ENCODE assay signal across 1 cellular context in the genomic region with DNA sequence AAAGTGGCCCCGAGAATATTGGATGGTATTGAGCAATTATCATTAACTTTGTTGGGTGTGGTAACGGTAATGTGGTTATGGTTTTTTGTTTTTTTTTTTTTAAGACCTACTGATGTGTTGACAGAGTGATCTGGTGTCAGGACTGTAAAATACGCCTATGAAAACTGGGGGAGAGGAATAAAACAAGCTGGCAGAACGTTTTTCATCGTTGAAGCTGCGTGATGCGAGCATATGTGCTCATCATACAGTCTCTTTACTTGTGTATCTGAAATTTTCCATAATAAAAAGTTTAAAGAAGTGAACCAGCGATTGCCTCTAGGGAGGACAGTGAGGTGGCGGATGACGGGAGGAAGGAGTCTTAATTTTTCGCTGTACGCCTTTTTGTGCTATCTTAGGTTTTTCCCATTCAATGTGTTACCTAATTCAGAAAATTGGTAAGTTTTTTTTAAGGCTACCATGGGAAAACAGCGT.
TF ChIP-seq lines count a peak whose summit lies in the region.

No MANE protein-coding gene starts in this region.

TF ChIP-seq in SK-N-SH, 30 proteins besides CTCF, POLR2A, EP300 and RAD21 (continued from another document):
- no peak for TF ChIP-seq TEAD4 (IDR thresholded peaks at IDR 0.05; ENCODE audit: borderline replicate concordance, insufficient read depth)
TF ChIP-seq in SK-N-SH: peak in this region for 0.
